Comparison of ENCODE assay signal across 14 cellular contexts in genomic region chr11:123494195-123495050, GRCh38.
DNase-seq lines count a peak whose midpoint lies in the region; ATAC-seq and TF ChIP-seq lines count a peak whose summit lies in the region.
"Had no signal": no experiment of that assay in that cellular context is flagged by ENCODE, and none has a peak within 500 bp of the region (broad histone marks: within the 10 kb centered on the region; RNA-seq: fewer than 3 reads in every experiment).

No MANE protein-coding gene starts in this region.

- no peaks in the 10 kb centered on the region for H3K9me3 Mint-ChIP-seq in HFFc6

- peaks cover 5% of the 10 kb centered on the region; the same call in 1 of the 2 replicates for H3K36me3 Mint-ChIP-seq in HFFc6 (ENCODE audit: low read depth)

- no peaks in the 10 kb centered on the region for H3K27me3 Mint-ChIP-seq in HFFc6 (ENCODE audit: insufficient read depth)

- no peaks in the 10 kb centered on the region for H3K27me3 ChIP-seq in brain microvascular endothelial cell (replicated peaks)
- H3K27me3 ChIP-seq: adrenal gland had no signal

- TF ChIP-seq CTCF in HFFc6 (IDR thresholded peaks at IDR 0.05), result no peak
- TF ChIP-seq CTCF in brain microvascular endothelial cell (IDR thresholded peaks at IDR 0.05; ENCODE audit: low read depth, low read length, missing control alignments), result no peak

- DNase-seq in AG20443 (ENCODE audit: low spot score) (peak; percentile 55), HFFc6 (peak; percentile 33), brain microvascular endothelial cell (peak; percentile 46), left kidney (ENCODE audit: low read depth, low spot score) (peak; percentile 55), nucleus accumbens (lab: John Stamatoyannopoulos, UW) (no peak), cerebellar nuclear complex (lab: John Stamatoyannopoulos, UW) (no peak)
- no peak for DNase-seq in stimulated activated CD4-positive, alpha-beta T cell treated with anti-CD3 and anti-CD28 coated beads, Interleukin-4, amount 100 ng/mL, for 1 hour
- DNase-seq: activated CD8-positive, alpha-beta memory T cell treated with anti-CD3 and anti-CD28 coated beads, Interleukin-2, amount 50 U/mL, for 48 hours; C1 segment of cervical spinal cord; NCI-H510A treated with DMSO at 0.1 percent for 48 hours had no signal

- H3K27ac ChIP-seq in brain microvascular endothelial cell, result no peak overlapping the region
- H3K27ac ChIP-seq: HL-60 had no signal

- peak overlapping the region; percentile 74 for H3K27ac Mint-ChIP-seq in HFFc6

- in situ Hi-C loops in brain microvascular endothelial cell (cut with HindIII; ENCODE audit: low pct_ligation_motif_present, low sequenced_read_pairs), result no loop called here

- peaks cover 59% of the 10 kb centered on the region for H3K4me1 Mint-ChIP-seq in HFFc6 (ENCODE audit: low read depth)

- H3K36me3 ChIP-seq in brain microvascular endothelial cell (replicated peaks), result no peaks in the 10 kb centered on the region
- H3K36me3 ChIP-seq: adrenal gland had no signal

- H3K4me3 ChIP-seq in brain microvascular endothelial cell (ENCODE audit: low read depth, low read length), result no peak overlapping the region
- H3K4me3 ChIP-seq: adrenal gland had no signal

- peak overlapping the region; percentile 55 for H3K4me3 Mint-ChIP-seq in HFFc6

- no peak for ATAC-seq in GM19455 (IDR thresholded peaks at IDR 0.05; ENCODE audit: unreplicated experiment)
- ATAC-seq: Right ventricle myocardium inferior had no signal

Comparison
In these comparisons a context has a peak if more than half of its experiments do, and no peak if none do; other contexts are left out.
1. DNase-seq: peak in AG20443 (single experiment), HFFc6 (single experiment), brain microvascular endothelial cell (single experiment) and left kidney (single experiment); none in nucleus accumbens (0 of 56), cerebellar nuclear complex (0 of 2) and stimulated activated CD4-positive, alpha-beta T cell treated with anti-CD3 and anti-CD28 coated beads, Interleukin-4, amount 100 ng/mL, for 1 hour (single experiment).